In genomic region chr3:112002458-112002971, GRCh38 we compare ENCODE assay signal across 11 cellular contexts. TPM values are rescaled to one million over a fixed set of nuclear protein-coding genes. Genes with fewer than 3 reads are reported as not detected.
DNase-seq lines count a peak whose midpoint lies in the region; ATAC-seq lines count a peak whose summit lies in the region.
"Had no signal": no experiment of that assay in that cellular context is flagged by ENCODE, and none has a peak within 500 bp of the region (broad histone marks: within the 10 kb centered on the region; RNA-seq: fewer than 3 reads in every experiment).

No MANE protein-coding gene starts in this region.

- no peaks in the 10 kb centered on the region for H3K27me3 Mint-ChIP-seq in activated T-cell treated with anti-CD3 and anti-CD28 coated beads, Interleukin-2, amount 50 U/mL, for 72 hours (ENCODE audit: low read depth)

- H3K4me1 Mint-ChIP-seq in activated T-cell treated with anti-CD3 and anti-CD28 coated beads, Interleukin-2, amount 50 U/mL, for 72 hours (ENCODE audit: low read depth), result peaks cover 60% of the 10 kb centered on the region

- H3K36me3 Mint-ChIP-seq in activated T-cell treated with anti-CD3 and anti-CD28 coated beads, Interleukin-2, amount 50 U/mL, for 72 hours (ENCODE audit: insufficient read depth in 2 of 2), result no peaks in the 10 kb centered on the region

- no peaks in the 10 kb centered on the region for H3K9me3 Mint-ChIP-seq in activated T-cell treated with anti-CD3 and anti-CD28 coated beads, Interleukin-2, amount 50 U/mL, for 72 hours
- H3K9me3 Mint-ChIP-seq: WTC11 had no signal

- peak; percentile 90 to 91 for ATAC-seq in activated T-cell treated with anti-CD3 and anti-CD28 coated beads, Interleukin-2, amount 50 U/mL, for 72 hours (replicated peaks in 1 of 2)
- ATAC-seq in GM19452 (IDR thresholded peaks at IDR 0.05; ENCODE audit: unreplicated experiment) (no peak), HG03095 (IDR thresholded peaks at IDR 0.05; ENCODE audit: unreplicated experiment) (no peak)
- ATAC-seq: WTC11 had no signal

- H3K4me3 Mint-ChIP-seq in activated T-cell treated with anti-CD3 and anti-CD28 coated beads, Interleukin-2, amount 50 U/mL, for 72 hours, result peak overlapping the region; percentile 41 to 56
- H3K4me3 Mint-ChIP-seq: WTC11 had no signal

- peak overlapping the region; percentile 72 for H3K27ac Mint-ChIP-seq in activated T-cell treated with anti-CD3 and anti-CD28 coated beads, Interleukin-2, amount 50 U/mL, for 72 hours
- H3K27ac Mint-ChIP-seq: WTC11 had no signal

- DNase-seq in activated CD8-positive, alpha-beta memory T cell treated with anti-CD3 and anti-CD28 coated beads for 24 hours, result peak; percentile 77
- DNase-seq in activated CD8-positive, alpha-beta memory T cell treated with anti-CD3 and anti-CD28 coated beads, Interleukin-2, amount 50 U/mL, for 48 hours, result no peak
- DNase-seq in activated T-cell treated with anti-CD3 and anti-CD28 coated beads, Interleukin-2, amount 50 U/mL, for 72 hours, result peak; percentile 38 to 60
- peak; percentile 95 for DNase-seq in kidney tubule cell (ENCODE audit: low spot score)
- DNase-seq in stimulated activated naive CD4-positive, alpha-beta T cell treated with Interleukin-2 at 50 U/mL for 16 hours (lab: John Stamatoyannopoulos, UW), result peak; percentile 57
- DNase-seq in NCI-H2196 treated with DMSO at 0.1 percent for 48 hours (lab: John Stamatoyannopoulos, UW; ENCODE audit: unreplicated experiment), result no peak
- DNase-seq: ACHN, colonic mucosa had no signal

RNA-seq across cellular contexts. Expression of gene TAGLN3, which starts 3.8 kb away (rescaled TPM):
- total RNA-seq in activated T-cell treated with anti-CD3 and anti-CD28 coated beads, Interleukin-2, amount 50 U/mL, for 72 hours, result under 1 TPM; 0.31 to 0.51 TPM

RNA-seq across cellular contexts. Expression of gene ABHD10, which starts 23.7 kb away (rescaled TPM):
- 10 to 100 TPM; 57.6 to 65.3 TPM for total RNA-seq in activated T-cell treated with anti-CD3 and anti-CD28 coated beads, Interleukin-2, amount 50 U/mL, for 72 hours

RNA-seq across cellular contexts. Expression of gene TMPRSS7, which starts 32.0 kb away (rescaled TPM):
- under 1 TPM; 0.09 to 0.17 TPM for total RNA-seq in activated T-cell treated with anti-CD3 and anti-CD28 coated beads, Interleukin-2, amount 50 U/mL, for 72 hours
- total RNA-seq: colonic mucosa, WTC11 had no signal

Comparison
In these comparisons a context has a peak if more than half of its experiments do, and no peak if none do; other contexts are left out.
1. DNase-seq: peak in activated CD8-positive, alpha-beta memory T cell treated with anti-CD3 and anti-CD28 coated beads for 24 hours (single experiment), activated T-cell treated with anti-CD3 and anti-CD28 coated beads, Interleukin-2, amount 50 U/mL, for 72 hours (2 of 2), kidney tubule cell (single experiment) and stimulated activated naive CD4-positive, alpha-beta T cell treated with Interleukin-2 at 50 U/mL for 16 hours (single experiment); none in activated CD8-positive, alpha-beta memory T cell treated with anti-CD3 and anti-CD28 coated beads, Interleukin-2, amount 50 U/mL, for 48 hours (single experiment) and NCI-H2196 treated with DMSO at 0.1 percent for 48 hours (single experiment).
2. ATAC-seq: peak in activated T-cell treated with anti-CD3 and anti-CD28 coated beads, Interleukin-2, amount 50 U/mL, for 72 hours (2 of 2); none in GM19452 (single experiment) and HG03095 (single experiment).